Comparison of ENCODE assay signal across 20 cellular contexts in genomic region chr3:45942051-45942825, GRCh38. TPM values are rescaled to one million over a fixed set of nuclear protein-coding genes. Genes with fewer than 3 reads are reported as not detected.
A peak's percentile ranks its signal among the peaks of the same experiment; 100 is the strongest.
DNase-seq lines count a peak whose midpoint lies in the region; ATAC-seq, FAIRE-seq and TF ChIP-seq lines count a peak whose summit lies in the region.
"Had no signal": no experiment of that assay in that cellular context is flagged by ENCODE, and none has a peak within 500 bp of the region (broad histone marks: within the 10 kb centered on the region; RNA-seq: fewer than 3 reads in every experiment).

No MANE protein-coding gene starts in this region.

- H4K8ac ChIP-seq in IMR-90 (ENCODE audit: low read depth in 2 of 2, low read length in 2 of 2): no peak overlapping the region
- H4K8ac ChIP-seq in trophoblast cell (ENCODE audit: low read depth, low read length): peak overlapping the region; percentile 5

- TF ChIP-seq POLR2A in IMR-90 (IDR thresholded peaks at IDR 0.05; ENCODE audit: low read depth, low read length): no peak
- TF ChIP-seq POLR2A in HepG2 (IDR thresholded peaks at IDR 0.05; ENCODE audit: insufficient read depth in 1 of 2, low read depth in 2 of 2, low read length in 2 of 2): no peak

- no TSS peak for BruUV-seq in IMR-90 (replicated peaks; lab: Mats Ljungman, UMichigan)
- BruUV-seq in HepG2 (replicated peaks; lab: Mats Ljungman, UMichigan): no TSS peak

- no peak overlapping the region for H2BK5ac ChIP-seq in IMR-90 (ENCODE audit: low read depth, low read length, poor library complexity, severe bottlenecking)
- H2BK5ac ChIP-seq in trophoblast cell (ENCODE audit: low read depth, low read length, poor library complexity): peak overlapping the region; percentile 23

- H3K27me3 ChIP-seq in IMR-90 (ENCODE audit: control insufficient read depth, insufficient read depth, low read length) (no peaks in the 10 kb centered on the region), trophoblast cell (ENCODE audit: insufficient read depth, low read length) (no peaks in the 10 kb centered on the region), HepG2 (ENCODE audit: control insufficient read depth in 1 of 2, insufficient read depth in 2 of 2, low read length in 2 of 2) (no peaks in the 10 kb centered on the region), small intestine (ENCODE audit: control insufficient read depth in 2 of 2, insufficient read depth in 2 of 2, low read length in 2 of 2) (no peaks in the 10 kb centered on the region)

- H3K36me3 ChIP-seq in IMR-90 (ENCODE audit: control insufficient read depth, insufficient read depth, low read length): peaks cover 12% of the 10 kb centered on the region
- peaks cover 7 to 12% of the 10 kb centered on the region in 2 experiments for H3K36me3 ChIP-seq in trophoblast cell (ENCODE audit: control insufficient read depth in 1 of 2, insufficient read depth in 2 of 2, low read length in 2 of 2)
- H3K36me3 ChIP-seq in HepG2 (replicated peaks in 1 of 2; ENCODE audit: control insufficient read depth in 1 of 2, insufficient read depth in 2 of 2, low read length in 2 of 2): peaks cover 6 to 30% of the 10 kb centered on the region in 2 experiments; a peak in 4 of 5 replicates
- H3K36me3 ChIP-seq in small intestine (ENCODE audit: control insufficient read depth in 2 of 2, insufficient read depth in 2 of 2, low read length in 2 of 2): no peaks in the 10 kb centered on the region

- TF ChIP-seq CTCF in IMR-90 (conservative IDR thresholded peaks at IDR 0.05; ENCODE audit: low read depth, low read length) (no peak), HepG2 (CRISPR knock-in tag; IDR thresholded peaks at IDR 0.05) (no peak)

- H3K14ac ChIP-seq in IMR-90 (replicated peaks; ENCODE audit: low read depth, low read length) (no peak overlapping the region), trophoblast cell (ENCODE audit: low read length) (peak overlapping the region; percentile 4)

- H2AFZ ChIP-seq in IMR-90 (replicated peaks; ENCODE audit: low read length, poor library complexity) (no peak overlapping the region), trophoblast cell (ENCODE audit: insufficient read depth, low read length, poor library complexity) (no peak overlapping the region), HepG2 (ENCODE audit: low read length) (no peak overlapping the region)

- WGBS in IMR-90 (ENCODE audit: extremely low coverage in 2 of 2, insufficient read length in 1 of 2), 2 experiments: no CpG with 5 or more reads among the region's 6 CpGs
- no CpG with 5 or more reads among the region's 6 CpGs for WGBS in trophoblast cell (ENCODE audit: extremely low coverage, insufficient coverage, insufficient read length)
- WGBS in HepG2 (ENCODE audit: low lambda C conversion rate): 69% methylated on average over 4 of the region's 6 CpGs
- 59 to 74% (median 72%) methylated on average over 6 of the region's 6 CpGs for WGBS in small intestine, 3 donors

- H3K4me2 ChIP-seq in IMR-90 (ENCODE audit: low read depth, low read length) (no peak overlapping the region), trophoblast cell (ENCODE audit: low read length) (no peak overlapping the region), HepG2 (ENCODE audit: low read depth, low read length) (no peak overlapping the region)

- peaks cover 64% of the 10 kb centered on the region for H3K36me3 Mint-ChIP-seq in activated CD4-positive, alpha-beta T cell treated with anti-CD3 and anti-CD28 coated beads, Interleukin-2, amount 10 ng/mL, durations not matched to agents 7 days and 5 days (ENCODE audit: low read depth)
- H3K36me3 Mint-ChIP-seq in activated CD4-positive, alpha-beta memory T cell treated with anti-CD3 and anti-CD28 coated beads for 36 hours: peaks cover 46% of the 10 kb centered on the region

- no peak overlapping the region for H4K12ac ChIP-seq in trophoblast cell (ENCODE audit: low read depth, low read length)

- H3K4me3 ChIP-seq in IMR-90 (ENCODE audit: insufficient read depth, low read depth, low read length): no peak overlapping the region
- no peak overlapping the region for H3K4me3 ChIP-seq in trophoblast cell (ENCODE audit: low read depth, low read length)
- H3K4me3 ChIP-seq in HepG2 (replicated peaks in 1 of 3; ENCODE audit: insufficient read depth in 1 of 3, low read depth in 2 of 3, low read length in 3 of 3): no peak overlapping the region
- no peak overlapping the region for H3K4me3 ChIP-seq in small intestine (ENCODE audit: low read depth in 1 of 2, low read length in 2 of 2)
- H3K4me3 ChIP-seq: GM12878, SK-N-MC had no signal

- no peak overlapping the region for H2BK120ac ChIP-seq in IMR-90 (ENCODE audit: low read depth, low read length)
- H2BK120ac ChIP-seq in trophoblast cell (ENCODE audit: insufficient read depth, low read length, poor library complexity): peak overlapping the region; percentile 3

- no peaks in the 10 kb centered on the region for H3K9me3 Mint-ChIP-seq in activated CD4-positive, alpha-beta T cell treated with anti-CD3 and anti-CD28 coated beads, Interleukin-2, amount 10 ng/mL, durations not matched to agents 7 days and 5 days
- no peaks in the 10 kb centered on the region for H3K9me3 Mint-ChIP-seq in activated CD4-positive, alpha-beta memory T cell treated with anti-CD3 and anti-CD28 coated beads for 36 hours

- H4K20me1 ChIP-seq in IMR-90 (ENCODE audit: insufficient read depth, low read length) (no peaks in the 10 kb centered on the region), HepG2 (ENCODE audit: insufficient read depth, low read length) (no peaks in the 10 kb centered on the region)

- TF ChIP-seq EP300 in HepG2 (IDR thresholded peaks at IDR 0.05; ENCODE audit: low read depth in 2 of 2, low read length in 2 of 2): no peak
- TF ChIP-seq EP300 in HepG2 (CRISPR knock-in tag; IDR thresholded peaks at IDR 0.05; ENCODE audit: borderline replicate concordance): no peak

- H3K79me2 ChIP-seq in trophoblast cell (ENCODE audit: control insufficient read depth, insufficient read depth, low read length, poor library complexity) (peaks cover 2% of the 10 kb centered on the region), HepG2 (ENCODE audit: insufficient read depth, low read length) (no peaks in the 10 kb centered on the region)

- in situ Hi-C loops in IMR-90 (cut with MboI; ENCODE audit: low sequenced_read_pairs) (loop anchor here (5.0 to 10.0 kb wide), 2 partner anchors 135 to 433 kb away; partner anchors contain the start of gene CCR5), HepG2 (cut with HindIII; ENCODE audit: extremely low pct_ligation_motif_present, low pct_unique_long_range_greater_than_20kb) (no loop called here)

- no peak overlapping the region for H4K91ac ChIP-seq in IMR-90 (ENCODE audit: insufficient read depth, low read depth, low read length)
- peak overlapping the region; percentile 45 for H4K91ac ChIP-seq in trophoblast cell (ENCODE audit: low read depth, low read length)

- peak overlapping the region; percentile 15; the same call in 1 of the 2 replicates for H4K5ac ChIP-seq in IMR-90 (ENCODE audit: low read depth, low read length)

- no peak for TF ChIP-seq RAD21 in IMR-90 (IDR thresholded peaks at IDR 0.05; ENCODE audit: low read length)
- TF ChIP-seq RAD21 in HepG2 (CRISPR knock-in tag; IDR thresholded peaks at IDR 0.05): no peak

- CTCF ChIA-PET in activated CD4-positive, alpha-beta T cell treated with anti-CD3 and anti-CD28 coated beads, Interleukin-2, amount 10 ng/mL, durations not matched to agents 7 days and 5 days (lab: Charles Lee): interaction anchor here (1.0 to 6.0 kb wide), 5 partner anchors 16 to 135 kb away, joined by 3 to 120 read pairs (median 3); no protein-coding TSS in a partner anchor
- CTCF ChIA-PET in IMR-90 (lab: Yijun Ruan, JAX): interaction anchor here (1.4 kb wide), 1 partner anchor 136 kb away, joined by 5 read pairs; no protein-coding TSS in a partner anchor
- CTCF ChIA-PET in activated CD4-positive, alpha-beta memory T cell treated with anti-CD3 and anti-CD28 coated beads for 36 hours (lab: Charles Lee): interaction anchor here (1.0 to 19.0 kb wide), 11 partner anchors 11 to 426 kb away, joined by 3 to 445 read pairs (median 5); no protein-coding TSS in a partner anchor
- CTCF ChIA-PET in HepG2 (lab: Yijun Ruan, JAX; ENCODE audit: low intra/inter-chr PET ratio, low total read pairs): no interaction called here

- no peaks in the 10 kb centered on the region for H3K79me1 ChIP-seq in IMR-90 (ENCODE audit: low read depth in 1 of 2, low read length in 2 of 2)
- peaks cover 31% of the 10 kb centered on the region for H3K79me1 ChIP-seq in trophoblast cell (ENCODE audit: low read length)

- H3K18ac ChIP-seq in IMR-90 (ENCODE audit: low read depth, low read length) (no peak overlapping the region), trophoblast cell (ENCODE audit: low read length) (no peak overlapping the region)

- H3K9me3 ChIP-seq in IMR-90 (ENCODE audit: control insufficient read depth, insufficient read depth, low read length): peaks cover 4% of the 10 kb centered on the region; the same call in 1 of the 2 replicates
- H3K9me3 ChIP-seq in trophoblast cell (ENCODE audit: insufficient read depth, low read depth, low read length): peaks cover 3% of the 10 kb centered on the region
- H3K9me3 ChIP-seq in HepG2 (ENCODE audit: low read length): no peaks in the 10 kb centered on the region
- no peaks in the 10 kb centered on the region for H3K9me3 ChIP-seq in small intestine (ENCODE audit: control insufficient read depth, low read depth)

- peaks cover 67% of the 10 kb centered on the region for H3K4me1 Mint-ChIP-seq in activated CD4-positive, alpha-beta T cell treated with anti-CD3 and anti-CD28 coated beads, Interleukin-2, amount 10 ng/mL, durations not matched to agents 7 days and 5 days
- H3K4me1 Mint-ChIP-seq in activated CD4-positive, alpha-beta memory T cell treated with anti-CD3 and anti-CD28 coated beads for 36 hours (ENCODE audit: low read depth): peaks cover 61% of the 10 kb centered on the region

- no peak overlapping the region for H2BK20ac ChIP-seq in IMR-90 (ENCODE audit: low read depth, low read length)

- no peak overlapping the region for H2BK12ac ChIP-seq in trophoblast cell (ENCODE audit: low read length)

- FAIRE-seq in HepG2 (lab: Jason Lieb, UNC) (no peak), small intestine (lab: Jason Lieb, UNC) (no peak)
- FAIRE-seq: GM12878 had no signal

- DNase-seq in activated CD4-positive, alpha-beta T cell treated with anti-CD3 and anti-CD28 coated beads, Interleukin-2, amount 10 ng/mL, durations not matched to agents 7 days and 5 days: no peak
- no peak for DNase-seq in activated CD4-positive, alpha-beta T cell treated with anti-CD3 and anti-CD28 coated beads for 4 hours
- DNase-seq in IMR-90: no peak
- DNase-seq in activated CD4-positive, alpha-beta memory T cell treated with anti-CD3 and anti-CD28 coated beads for 36 hours: no peak
- DNase-seq in trophoblast cell: peak; percentile 79 to 92
- DNase-seq in HepG2 (ENCODE audit: low spot score): no peak
- no peak for DNase-seq in small intestine
- DNase-seq: activated CD4-positive, alpha-beta T cell treated with anti-CD3 and anti-CD28 coated beads for 48 hours; DMS53; hypothalamus; NCI-H2081 treated with DMSO at 0.1 percent for 48 hours had no signal

- H3K23ac ChIP-seq in IMR-90 (ENCODE audit: low read depth, low read length): no peak overlapping the region
- no peak overlapping the region for H3K23ac ChIP-seq in trophoblast cell (ENCODE audit: low read length)

- no peak overlapping the region for H3K4me3 Mint-ChIP-seq in activated CD4-positive, alpha-beta T cell treated with anti-CD3 and anti-CD28 coated beads, Interleukin-2, amount 10 ng/mL, durations not matched to agents 7 days and 5 days
- H3K4me3 Mint-ChIP-seq in activated CD4-positive, alpha-beta memory T cell treated with anti-CD3 and anti-CD28 coated beads for 36 hours: no peak overlapping the region

- H2BK15ac ChIP-seq in IMR-90 (ENCODE audit: low read depth, low read length): no peak overlapping the region

- peaks cover 14% of the 10 kb centered on the region for H3K4me1 ChIP-seq in IMR-90 (ENCODE audit: control insufficient read depth, insufficient read depth, low read length)
- H3K4me1 ChIP-seq in trophoblast cell (ENCODE audit: control insufficient read depth in 1 of 2, insufficient read depth in 2 of 2, low read length in 2 of 2): peaks cover 23 to 30% of the 10 kb centered on the region in 2 experiments
- H3K4me1 ChIP-seq in HepG2 (ENCODE audit: insufficient read depth, low read length): no peaks in the 10 kb centered on the region
- no peaks in the 10 kb centered on the region for H3K4me1 ChIP-seq in small intestine (ENCODE audit: control insufficient read depth in 2 of 2, insufficient read depth in 1 of 2, low read depth in 1 of 2, low read length in 1 of 2)

- ATAC-seq in IMR-90 (ENCODE audit: low read depth) (no peak), HepG2 (no peak), GM18907 (IDR thresholded peaks at IDR 0.05; ENCODE audit: unreplicated experiment) (no peak)
- ATAC-seq: esophagus mucosa, GM12878 had no signal

- no peak overlapping the region for H2AK9ac ChIP-seq in IMR-90 (replicated peaks; ENCODE audit: low read depth, low read length, poor library complexity)

- dilution Hi-C loops in IMR-90 (cut with HindIII; ENCODE audit: low sequenced_read_pairs, unreplicated experiment): no loop called here

- H3K27me3 Mint-ChIP-seq in activated CD4-positive, alpha-beta T cell treated with anti-CD3 and anti-CD28 coated beads, Interleukin-2, amount 10 ng/mL, durations not matched to agents 7 days and 5 days: no peaks in the 10 kb centered on the region
- peaks cover 6% of the 10 kb centered on the region for H3K27me3 Mint-ChIP-seq in activated CD4-positive, alpha-beta memory T cell treated with anti-CD3 and anti-CD28 coated beads for 36 hours

- no peak overlapping the region; the same call in 1 of the 2 replicates for H3K4ac ChIP-seq in IMR-90 (ENCODE audit: low read depth, low read length)
- no peak overlapping the region for H3K4ac ChIP-seq in trophoblast cell (ENCODE audit: low read depth, low read length)

- peaks cover 22% of the 10 kb centered on the region for H3K9me1 ChIP-seq in IMR-90 (ENCODE audit: insufficient read depth, low read length)

- H3K9ac ChIP-seq in IMR-90 (ENCODE audit: low read depth, low read length) (no peak overlapping the region), trophoblast cell (ENCODE audit: low read length) (no peak overlapping the region), HepG2 (ENCODE audit: insufficient read depth, low read depth, low read length) (no peak overlapping the region)

- peak overlapping the region; percentile 16 for H3K27ac Mint-ChIP-seq in activated CD4-positive, alpha-beta T cell treated with anti-CD3 and anti-CD28 coated beads, Interleukin-2, amount 10 ng/mL, durations not matched to agents 7 days and 5 days
- H3K27ac Mint-ChIP-seq in activated CD4-positive, alpha-beta memory T cell treated with anti-CD3 and anti-CD28 coated beads for 36 hours: peak overlapping the region; percentile 39
- H3K27ac Mint-ChIP-seq: activated naive CD4-positive, alpha-beta T cell treated with anti-CD3 and anti-CD28 coated beads, Interleukin-2, amount 50 U/mL, for 72 hours had no signal

- intact Hi-C loops in IMR-90 (cut with micrococcal nuclease): no loop called here
- intact Hi-C loops in activated CD4-positive, alpha-beta memory T cell treated with anti-CD3 and anti-CD28 coated beads for 36 hours (cut with micrococcal nuclease): loop anchor here (2.0 to 10.0 kb wide), 3 partner anchors 39 to 353 kb away; no protein-coding TSS in a partner anchor
- intact Hi-C loops in HepG2 (cut with micrococcal nuclease; ENCODE audit: unreplicated experiment): no loop called here

- POLR2A ChIA-PET in activated CD4-positive, alpha-beta T cell treated with anti-CD3 and anti-CD28 coated beads, Interleukin-2, amount 10 ng/mL, durations not matched to agents 7 days and 5 days (lab: Charles Lee): no interaction called here
- POLR2A ChIA-PET in IMR-90 (lab: Charles Lee; ENCODE audit: unreplicated experiment) (no interaction called here), HepG2 (lab: Yijun Ruan, JAX) (no interaction called here)
- POLR2A ChIA-PET in activated CD4-positive, alpha-beta memory T cell treated with anti-CD3 and anti-CD28 coated beads for 36 hours (lab: Charles Lee): interaction anchor here (1.0 to 2.6 kb wide), 5 partner anchors 33 to 427 kb away, joined by 3 to 13 read pairs (median 5); partner anchors contain the start of genes CCR5 and FYCO1

- no peak overlapping the region for H3K27ac ChIP-seq in IMR-90 (ENCODE audit: insufficient read depth, low read length)
- peak overlapping the region; percentile 50 for H3K27ac ChIP-seq in trophoblast cell (ENCODE audit: low read depth, low read length)
- no peak overlapping the region for H3K27ac ChIP-seq in HepG2 (ENCODE audit: extremely low read length, insufficient read depth, low read length)
- no peak overlapping the region for H3K27ac ChIP-seq in small intestine (ENCODE audit: low read depth in 1 of 2, low read length in 1 of 2)
- H3K27ac ChIP-seq: SK-N-MC had no signal

- H3K56ac ChIP-seq in IMR-90 (ENCODE audit: extremely low read depth, insufficient read depth, low read length): no peak overlapping the region

- H2AK5ac ChIP-seq in IMR-90 (ENCODE audit: low read depth, low read length) (0 out of 2 replicates have a peak overlapping the region, but pooled peaks have one; percentile 1), trophoblast cell (ENCODE audit: low read length) (no peak overlapping the region)

RNA-seq across cellular contexts. Expression of gene CXCR6, which starts 1.0 kb away (rescaled TPM):
- 10 to 100 TPM; 17.6 to 18.0 TPM for total RNA-seq in activated CD4-positive, alpha-beta T cell treated with anti-CD3 and anti-CD28 coated beads, Interleukin-2, amount 10 ng/mL, durations not matched to agents 7 days and 5 days
- total RNA-seq in IMR-90 (2012; rRNA removed) (under 0.01 TPM in 1 of 2 replicates, not detected in the other), HepG2 (2016; rRNA removed; fragmentation: Illumina TruSeq; extraction: Trizol) (not detected in 2 replicates)
- polyA plus RNA-seq in IMR-90 (2012; rRNA removed) (not detected in 2 replicates), HepG2 (2011; rRNA removed) (not detected in 2 replicates), small intestine (1 to 10 TPM in 2 of 3 donors, under 1 TPM in 1; 0.45 to 2.7 (median 2.2) TPM)
- polyA plus RNA-seq in IMR-90 (2012; cell fraction: cytosol; rRNA removed): not detected in 2 replicates
- polyA plus RNA-seq in IMR-90 (2012; cell fraction: nucleus; rRNA removed; ENCODE audit: low replicate concordance): not detected in 2 replicates
- 1 to 10 TPM; 4.0 TPM for total RNA-seq in activated CD4-positive, alpha-beta memory T cell treated with anti-CD3 and anti-CD28 coated beads for 36 hours
- 7.7 and 8.8 TPM in 2 replicates for polyA plus RNA-seq in trophoblast cell (2013)
- not detected in 2 replicates for total RNA-seq in HepG2 (2016; cell fraction: cytosol; rRNA removed; fragmentation: Illumina TruSeq; extraction: Trizol; ENCODE audit: low read depth)
- not detected in 2 replicates for total RNA-seq in HepG2 (2016; cell fraction: insoluble cytoplasmic fraction; rRNA removed; fragmentation: Illumina TruSeq; extraction: Trizol)
- total RNA-seq in HepG2 (2016; cell fraction: membrane; rRNA removed; fragmentation: Illumina TruSeq; extraction: Trizol): not detected in 2 replicates
- total RNA-seq in HepG2 (2016; cell fraction: nucleus; rRNA removed; fragmentation: Illumina TruSeq; extraction: Trizol): not detected in 2 replicates
- not detected in 2 replicates for polyA plus RNA-seq in HepG2 (2011; cell fraction: cytosol; rRNA removed)
- polyA plus RNA-seq in HepG2 (2011; cell fraction: nucleus; rRNA removed): not detected in 2 replicates
- 0.07 and 0.17 TPM in 2 replicates for polyA plus RNA-seq in HepG2 (2012)
- polyA plus RNA-seq in HepG2 (2016; cell fraction: cytosol; fragmentation: Illumina TruSeq; extraction: Trizol; ENCODE audit: low read depth): not detected in 2 replicates
- not detected in 2 replicates for polyA plus RNA-seq in HepG2 (2016; cell fraction: insoluble cytoplasmic fraction; fragmentation: Illumina TruSeq; extraction: Trizol; ENCODE audit: low read depth)
- not detected in 2 replicates for polyA plus RNA-seq in HepG2 (2016; cell fraction: membrane; fragmentation: Illumina TruSeq; extraction: Trizol; ENCODE audit: low read depth)
- polyA plus RNA-seq in HepG2 (2016; cell fraction: nucleus; fragmentation: Illumina TruSeq; extraction: Trizol; ENCODE audit: insufficient read depth, low read depth): not detected in 2 replicates
- not detected in 2 replicates for polyA minus RNA-seq in HepG2 (2011; rRNA and poly(A)+ RNA removed; ENCODE audit: low replicate concordance)
- not detected in 2 replicates for polyA minus RNA-seq in HepG2 (2011; cell fraction: cytosol; rRNA and poly(A)+ RNA removed)
- not detected in 2 replicates for polyA minus RNA-seq in HepG2 (2011; cell fraction: nucleus; rRNA and poly(A)+ RNA removed)
- total RNA-seq: cerebellum, GM12878, LHCN-M2 had no signal
- polyA plus RNA-seq: AG04450 had no signal

RNA-seq across cellular contexts. Expression of gene FYCO1, which starts 53.4 kb away (rescaled TPM):
- total RNA-seq in activated CD4-positive, alpha-beta T cell treated with anti-CD3 and anti-CD28 coated beads, Interleukin-2, amount 10 ng/mL, durations not matched to agents 7 days and 5 days: 10 to 100 TPM; 15.1 to 15.7 TPM
- total RNA-seq in IMR-90 (2012; rRNA removed) (16.1 and 20.1 TPM in 2 replicates), HepG2 (2016; rRNA removed; fragmentation: Illumina TruSeq; extraction: Trizol) (2.7 and 4.9 TPM in 2 replicates)
- polyA plus RNA-seq in IMR-90 (2012; rRNA removed) (12.0 and 13.7 TPM in 2 replicates), HepG2 (2011; rRNA removed) (4.2 and 6.0 TPM in 2 replicates), small intestine (1 to 10 TPM; 6.5 to 9.6 (median 8.3) TPM)
- polyA plus RNA-seq in IMR-90 (2012; cell fraction: cytosol; rRNA removed): 6.7 and 10.1 TPM in 2 replicates
- polyA plus RNA-seq in IMR-90 (2012; cell fraction: nucleus; rRNA removed; ENCODE audit: low replicate concordance): 6.8 and 8.8 TPM in 2 replicates
- total RNA-seq in activated CD4-positive, alpha-beta memory T cell treated with anti-CD3 and anti-CD28 coated beads for 36 hours: 10 to 100 TPM; 13.7 to 14.0 TPM
- 8.1 and 8.2 TPM in 2 replicates for polyA plus RNA-seq in trophoblast cell (2013)
- 0.44 and 0.51 TPM in 2 replicates for total RNA-seq in HepG2 (2016; cell fraction: cytosol; rRNA removed; fragmentation: Illumina TruSeq; extraction: Trizol; ENCODE audit: low read depth)
- 2.3 and 4.4 TPM in 2 replicates for total RNA-seq in HepG2 (2016; cell fraction: insoluble cytoplasmic fraction; rRNA removed; fragmentation: Illumina TruSeq; extraction: Trizol)
- total RNA-seq in HepG2 (2016; cell fraction: membrane; rRNA removed; fragmentation: Illumina TruSeq; extraction: Trizol): 1.7 and 1.8 TPM in 2 replicates
- total RNA-seq in HepG2 (2016; cell fraction: nucleus; rRNA removed; fragmentation: Illumina TruSeq; extraction: Trizol): 6.1 and 6.5 TPM in 2 replicates
- polyA plus RNA-seq in HepG2 (2011; cell fraction: cytosol; rRNA removed): 2.8 and 3.3 TPM in 2 replicates
- polyA plus RNA-seq in HepG2 (2011; cell fraction: nucleus; rRNA removed): 7.9 and 8.8 TPM in 2 replicates
- 4.1 and 4.9 TPM in 2 replicates for polyA plus RNA-seq in HepG2 (2012)
- polyA plus RNA-seq in HepG2 (2016; cell fraction: cytosol; fragmentation: Illumina TruSeq; extraction: Trizol; ENCODE audit: low read depth): 0.37 and 0.40 TPM in 2 replicates
- polyA plus RNA-seq in HepG2 (2016; cell fraction: insoluble cytoplasmic fraction; fragmentation: Illumina TruSeq; extraction: Trizol; ENCODE audit: low read depth): 4.1 and 5.1 TPM in 2 replicates
- 0.71 and 0.74 TPM in 2 replicates for polyA plus RNA-seq in HepG2 (2016; cell fraction: membrane; fragmentation: Illumina TruSeq; extraction: Trizol; ENCODE audit: low read depth)
- 7.0 and 7.3 TPM in 2 replicates for polyA plus RNA-seq in HepG2 (2016; cell fraction: nucleus; fragmentation: Illumina TruSeq; extraction: Trizol; ENCODE audit: insufficient read depth, low read depth)
- polyA minus RNA-seq in HepG2 (2011; rRNA and poly(A)+ RNA removed; ENCODE audit: low replicate concordance): 15.1 and 17.0 TPM in 2 replicates
- 3.4 and 4.2 TPM in 2 replicates for polyA minus RNA-seq in HepG2 (2011; cell fraction: cytosol; rRNA and poly(A)+ RNA removed)
- 10.8 and 19.3 TPM in 2 replicates for polyA minus RNA-seq in HepG2 (2011; cell fraction: nucleus; rRNA and poly(A)+ RNA removed)

RNA-seq across cellular contexts. Expression of gene CCR9, which starts 55.9 kb away (rescaled TPM):
- under 1 TPM in 1 of 2 experiments, not detected in 1; 0.15 TPM for total RNA-seq in activated CD4-positive, alpha-beta T cell treated with anti-CD3 and anti-CD28 coated beads, Interleukin-2, amount 10 ng/mL, durations not matched to agents 7 days and 5 days
- not detected in 2 replicates for total RNA-seq in IMR-90 (2012; rRNA removed)
- not detected in 2 replicates for polyA plus RNA-seq in IMR-90 (2012; rRNA removed)
- polyA plus RNA-seq in IMR-90 (2012; cell fraction: cytosol; rRNA removed): not detected in 2 replicates
- polyA plus RNA-seq in IMR-90 (2012; cell fraction: nucleus; rRNA removed; ENCODE audit: low replicate concordance): not detected in 2 replicates
- not detected for total RNA-seq in activated CD4-positive, alpha-beta memory T cell treated with anti-CD3 and anti-CD28 coated beads for 36 hours
- polyA plus RNA-seq in trophoblast cell (2013): not detected in 2 replicates
- not detected in 2 replicates for total RNA-seq in HepG2 (2016; rRNA removed; fragmentation: Illumina TruSeq; extraction: Trizol)
- not detected in 2 replicates for total RNA-seq in HepG2 (2016; cell fraction: cytosol; rRNA removed; fragmentation: Illumina TruSeq; extraction: Trizol; ENCODE audit: low read depth)
- total RNA-seq in HepG2 (2016; cell fraction: insoluble cytoplasmic fraction; rRNA removed; fragmentation: Illumina TruSeq; extraction: Trizol): not detected in 2 replicates
- total RNA-seq in HepG2 (2016; cell fraction: membrane; rRNA removed; fragmentation: Illumina TruSeq; extraction: Trizol): not detected in 2 replicates
- total RNA-seq in HepG2 (2016; cell fraction: nucleus; rRNA removed; fragmentation: Illumina TruSeq; extraction: Trizol): not detected in 2 replicates
- polyA plus RNA-seq in HepG2 (2011; rRNA removed): not detected in 2 replicates
- not detected in 2 replicates for polyA plus RNA-seq in HepG2 (2011; cell fraction: cytosol; rRNA removed)
- polyA plus RNA-seq in HepG2 (2011; cell fraction: nucleus; rRNA removed): not detected in 2 replicates
- polyA plus RNA-seq in HepG2 (2012): not detected in 2 replicates
- polyA plus RNA-seq in HepG2 (2016; cell fraction: cytosol; fragmentation: Illumina TruSeq; extraction: Trizol; ENCODE audit: low read depth): not detected in 2 replicates
- not detected in 2 replicates for polyA plus RNA-seq in HepG2 (2016; cell fraction: insoluble cytoplasmic fraction; fragmentation: Illumina TruSeq; extraction: Trizol; ENCODE audit: low read depth)
- not detected in 2 replicates for polyA plus RNA-seq in HepG2 (2016; cell fraction: membrane; fragmentation: Illumina TruSeq; extraction: Trizol; ENCODE audit: low read depth)
- polyA plus RNA-seq in HepG2 (2016; cell fraction: nucleus; fragmentation: Illumina TruSeq; extraction: Trizol; ENCODE audit: insufficient read depth, low read depth): not detected in 2 replicates
- polyA minus RNA-seq in HepG2 (2011; rRNA and poly(A)+ RNA removed; ENCODE audit: low replicate concordance): not detected in 2 replicates
- polyA minus RNA-seq in HepG2 (2011; cell fraction: cytosol; rRNA and poly(A)+ RNA removed): not detected in 2 replicates
- not detected in 2 replicates for polyA minus RNA-seq in HepG2 (2011; cell fraction: nucleus; rRNA and poly(A)+ RNA removed)
- polyA plus RNA-seq in small intestine: 1 to 10 TPM in 2 of 3 donors, under 1 TPM in 1; 0.22 to 2.7 (median 1.1) TPM
- total RNA-seq: activated naive CD4-positive, alpha-beta T cell treated with anti-CD3 and anti-CD28 coated beads, Interleukin-2, amount 50 U/mL, for 72 hours; cerebellum; esophagus mucosa; LHCN-M2; ureter had no signal
- polyA plus RNA-seq: AG04450 had no signal

Comparison
In these comparisons a context has a peak if more than half of its experiments do, and no peak if none do; other contexts are left out.
1. DNase-seq: peak in trophoblast cell (2 of 2); none in activated CD4-positive, alpha-beta T cell treated with anti-CD3 and anti-CD28 coated beads, Interleukin-2, amount 10 ng/mL, durations not matched to agents 7 days and 5 days (single experiment), activated CD4-positive, alpha-beta T cell treated with anti-CD3 and anti-CD28 coated beads for 4 hours (0 of 2), IMR-90 (single experiment), activated CD4-positive, alpha-beta memory T cell treated with anti-CD3 and anti-CD28 coated beads for 36 hours (single experiment), HepG2 (single experiment) and small intestine (single experiment).